Comparison of ENCODE assay signal across 12 cellular contexts in the genomic region with DNA sequence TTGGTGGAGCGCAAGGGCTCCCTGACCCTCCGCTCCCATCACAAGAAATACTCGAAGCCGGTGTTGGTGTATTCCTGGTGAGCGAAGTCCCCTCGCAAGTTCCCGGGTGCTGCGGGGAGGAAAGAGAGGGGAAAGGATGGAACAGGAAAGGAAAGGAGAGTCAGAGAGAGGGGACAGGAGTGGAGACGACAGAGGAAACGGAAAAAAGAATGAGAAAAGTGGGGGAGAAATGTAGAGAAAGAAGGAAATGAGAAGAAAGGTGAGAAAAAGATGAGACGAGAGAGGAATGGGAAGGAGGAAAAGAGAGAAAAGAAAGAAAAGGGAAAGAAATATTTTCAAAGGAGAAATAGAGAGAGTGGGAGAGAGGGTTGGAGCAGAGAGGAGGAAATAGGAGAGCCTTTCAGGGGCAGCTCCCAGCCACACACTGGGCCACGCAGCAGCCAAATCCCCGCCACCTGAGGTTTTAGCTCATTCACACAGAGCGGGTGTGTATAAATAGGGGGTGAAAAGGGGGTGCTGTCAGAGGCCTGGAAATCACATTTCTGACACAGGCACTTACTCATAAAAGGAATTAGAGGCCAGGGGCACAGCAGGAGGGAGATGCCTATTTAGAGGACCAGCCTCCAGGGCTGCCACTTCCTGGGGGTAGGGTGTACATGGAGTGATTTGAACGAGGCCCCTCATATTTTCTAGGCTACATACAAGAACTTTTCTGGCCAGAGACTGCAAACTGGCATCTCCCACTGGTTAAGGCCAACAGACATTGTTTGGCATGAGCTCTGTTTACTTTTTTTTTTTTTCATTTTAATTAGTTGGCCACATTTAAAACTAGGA. TPM values are rescaled to one million over a fixed set of nuclear protein-coding genes. Genes with fewer than 3 reads are reported as not detected.
A peak's percentile ranks its signal among the peaks of the same experiment; 100 is the strongest.
DNase-seq lines count a peak whose midpoint lies in the region; ATAC-seq, FAIRE-seq and TF ChIP-seq lines count a peak whose summit lies in the region.
"Had no signal": no experiment of that assay in that cellular context is flagged by ENCODE, and none has a peak within 500 bp of the region (broad histone marks: within the 10 kb centered on the region; RNA-seq: fewer than 3 reads in every experiment).

No MANE protein-coding gene starts in this region.

- no peak for TF ChIP-seq POLR2A in testis (IDR thresholded peaks at IDR 0.05)

- H3K36me3 ChIP-seq in kidney (ENCODE audit: control insufficient read depth in 1 of 2, insufficient read depth in 2 of 2, low read length in 2 of 2), result no peaks in the 10 kb centered on the region
- H3K36me3 ChIP-seq in testis (ENCODE audit: low read depth, missing control alignments), result no peaks in the 10 kb centered on the region

- H3K4me1 ChIP-seq in kidney (ENCODE audit: control insufficient read depth in 1 of 2, insufficient read depth in 1 of 2, low read depth in 1 of 2, low read length in 2 of 2), result no peaks in the 10 kb centered on the region
- no peaks in the 10 kb centered on the region for H3K4me1 ChIP-seq in testis

- H3K9me3 ChIP-seq in kidney (ENCODE audit: control insufficient read depth in 1 of 2, low read length in 2 of 2) (no peaks in the 10 kb centered on the region), testis (no peaks in the 10 kb centered on the region)

- peaks cover 9% of the 10 kb centered on the region for H3K27me3 Mint-ChIP-seq in activated naive CD4-positive, alpha-beta T cell treated with anti-CD3 and anti-CD28 coated beads, Interleukin-2, amount 50 U/mL, for 24 hours

- peak overlapping the region; percentile 76 for H3K4me3 Mint-ChIP-seq in activated naive CD4-positive, alpha-beta T cell treated with anti-CD3 and anti-CD28 coated beads, Interleukin-2, amount 50 U/mL, for 24 hours

- no peaks in the 10 kb centered on the region for H3K36me3 Mint-ChIP-seq in activated naive CD4-positive, alpha-beta T cell treated with anti-CD3 and anti-CD28 coated beads, Interleukin-2, amount 50 U/mL, for 24 hours

- H3K9me3 Mint-ChIP-seq in activated naive CD4-positive, alpha-beta T cell treated with anti-CD3 and anti-CD28 coated beads, Interleukin-2, amount 50 U/mL, for 24 hours, result no peaks in the 10 kb centered on the region

- no peak for DNase-seq in activated naive CD4-positive, alpha-beta T cell treated with anti-CD3 and anti-CD28 coated beads, Interleukin-2, amount 50 U/mL, for 16 hours
- DNase-seq in astrocyte of the cerebellum (ENCODE audit: low read depth) (no peak), kidney (no peak), testis (no peak), SW480 (ENCODE audit: low spot score) (no peak), inferior parietal cortex (ENCODE audit: extremely low spot score) (no peak)
- DNase-seq: NCI-H1105; NK-92 treated with Interleukin-12 subunit alpha and Interleukin-12 subunit beta, amount 100 ng/mL, for 24 hours had no signal

- peak overlapping the region; percentile 19 for H3K4me3 ChIP-seq in astrocyte of the cerebellum (ENCODE audit: low read depth, low read length)
- H3K4me3 ChIP-seq in kidney (ENCODE audit: low read length in 2 of 2), result peak overlapping the region; percentile 39 to 66
- peak overlapping the region; percentile 5 to 27 for H3K4me3 ChIP-seq in testis

- H3K27ac ChIP-seq in kidney (ENCODE audit: low read depth in 2 of 2, low read length in 2 of 2) (no peak overlapping the region), testis (no peak overlapping the region)

- in situ Hi-C loops in astrocyte of the cerebellum (cut with HindIII; ENCODE audit: low sequenced_read_pairs), result no loop called here

- TF ChIP-seq CTCF in astrocyte of the cerebellum (IDR thresholded peaks at IDR 0.05; ENCODE audit: low read depth, low read length, missing control alignments), result no peak
- no peak for TF ChIP-seq CTCF in kidney (IDR thresholded peaks at IDR 0.05; ENCODE audit: borderline replicate concordance, extremely low read depth, insufficient read depth)
- TF ChIP-seq CTCF in testis (IDR thresholded peaks at IDR 0.05), result no peak

- no peak overlapping the region for H3K9ac ChIP-seq in kidney (ENCODE audit: low read length in 2 of 2)

- no peaks in the 10 kb centered on the region for H3K27me3 ChIP-seq in testis

- H3K4me1 Mint-ChIP-seq in activated naive CD4-positive, alpha-beta T cell treated with anti-CD3 and anti-CD28 coated beads, Interleukin-2, amount 50 U/mL, for 24 hours, result peaks cover 24% of the 10 kb centered on the region

- H3K27ac Mint-ChIP-seq in activated naive CD4-positive, alpha-beta T cell treated with anti-CD3 and anti-CD28 coated beads, Interleukin-2, amount 50 U/mL, for 24 hours, result no peak overlapping the region

- 28 to 31% methylated on average over 15 of the region's 15 CpGs for WGBS in testis, 2 donors

- FAIRE-seq in kidney (lab: Jason Lieb, UNC), result no peak

- no peak for ATAC-seq in GM19328 (IDR thresholded peaks at IDR 0.05; ENCODE audit: unreplicated experiment)

- intact Hi-C loops in kidney (cut with DNase I) (no loop called here), testis (cut with DNase I; ENCODE audit: low total_unique reads) (no loop called here)

RNA-seq across cellular contexts. Expression of a gene that starts 0.6 kb away (rescaled TPM):
- total RNA-seq in kidney (1.9 TPM), testis (10 to 100 TPM in 1 of 2 donors, 1 to 10 TPM in 1; 4.7 to 10.3 TPM)
- polyA plus RNA-seq in kidney (ENCODE audit: insufficient read depth, low read depth, low replicate concordance) (2.6 TPM), testis (ENCODE audit: insufficient read depth, low read depth, low replicate concordance) (41.1 TPM)
- total RNA-seq: glomerular endothelial cell, myocyte had no signal
